ENCODE assay signal across 8 cellular contexts in genomic region chr10:79068203-79068561, GRCh38. TPM values are rescaled to one million over a fixed set of nuclear protein-coding genes. Genes with fewer than 3 reads are reported as not detected.
DNase-seq lines count a peak whose midpoint lies in the region; ATAC-seq and TF ChIP-seq lines count a peak whose summit lies in the region.

No MANE protein-coding gene starts in this region.

- peaks cover 39% of the 10 kb centered on the region for H3K4me1 Mint-ChIP-seq in T-helper 2 cell treated with Interferon-gamma antibody and Interleukin-4, amounts not matched to agents 5 μg/mL and 100 μg/mL, for 36 hours (ENCODE audit: low read depth)
- peaks cover 16 to 41% of the 10 kb centered on the region in 2 donors for H3K4me1 Mint-ChIP-seq in natural killer cell treated with Interleukin-12 subunit alpha and Interleukin-12 subunit beta and Interleukin-15 and Interleukin-18, amount 100 ng/mL, for 72 hours (ENCODE audit: low read depth in 2 of 2)

- peaks cover 18% of the 10 kb centered on the region for H3K4me1 ChIP-seq in colonic mucosa

- H3K27ac ChIP-seq in colonic mucosa: peak overlapping the region; percentile 99

- no peaks in the 10 kb centered on the region for H3K9me3 ChIP-seq in colonic mucosa

- H3K4me3 Mint-ChIP-seq in T-helper 2 cell treated with Interferon-gamma antibody and Interleukin-4, amounts not matched to agents 5 μg/mL and 100 μg/mL, for 36 hours: peak overlapping the region; percentile 84
- peak overlapping the region; percentile 86 for H3K4me3 Mint-ChIP-seq in natural killer cell treated with Interleukin-12 subunit alpha and Interleukin-12 subunit beta and Interleukin-15 and Interleukin-18, amount 100 ng/mL, for 72 hours

- TF ChIP-seq CTCF in colonic mucosa (IDR thresholded peaks at IDR 0.05): no peak

- H3K36me3 Mint-ChIP-seq in T-helper 2 cell treated with Interferon-gamma antibody and Interleukin-4, amounts not matched to agents 5 μg/mL and 100 μg/mL, for 36 hours (ENCODE audit: low read depth): no peaks in the 10 kb centered on the region
- no peaks in the 10 kb centered on the region for H3K36me3 Mint-ChIP-seq in natural killer cell treated with Interleukin-12 subunit alpha and Interleukin-12 subunit beta and Interleukin-15 and Interleukin-18, amount 100 ng/mL, for 72 hours

- H3K4me3 ChIP-seq in colonic mucosa: peak overlapping the region; percentile 79

- H3K9me3 Mint-ChIP-seq in T-helper 2 cell treated with Interferon-gamma antibody and Interleukin-4, amounts not matched to agents 5 μg/mL and 100 μg/mL, for 36 hours: no peaks in the 10 kb centered on the region
- H3K9me3 Mint-ChIP-seq in natural killer cell treated with Interleukin-12 subunit alpha and Interleukin-12 subunit beta and Interleukin-15 and Interleukin-18, amount 100 ng/mL, for 72 hours: no peaks in the 10 kb centered on the region

- intact Hi-C loops in colonic mucosa (cut with DNase I): no loop called here

- no peaks in the 10 kb centered on the region for H3K36me3 ChIP-seq in colonic mucosa

- H3K27ac Mint-ChIP-seq in T-helper 2 cell treated with Interferon-gamma antibody and Interleukin-4, amounts not matched to agents 5 μg/mL and 100 μg/mL, for 36 hours: no peak overlapping the region
- no peak overlapping the region for H3K27ac Mint-ChIP-seq in natural killer cell treated with Interleukin-12 subunit alpha and Interleukin-12 subunit beta and Interleukin-15 and Interleukin-18, amount 100 ng/mL, for 72 hours

- peaks cover 24% of the 10 kb centered on the region for H3K27me3 Mint-ChIP-seq in T-helper 2 cell treated with Interferon-gamma antibody and Interleukin-4, amounts not matched to agents 5 μg/mL and 100 μg/mL, for 36 hours (ENCODE audit: low read depth)
- no peaks in the 10 kb centered on the region for H3K27me3 Mint-ChIP-seq in natural killer cell treated with Interleukin-12 subunit alpha and Interleukin-12 subunit beta and Interleukin-15 and Interleukin-18, amount 100 ng/mL, for 72 hours

- H3K27me3 ChIP-seq in colonic mucosa: no peaks in the 10 kb centered on the region

- DNase-seq in NCI-H1417 (lab: John Stamatoyannopoulos, UW): peak in 2 of 3 experiments; percentile 57 to 61
- no peak for DNase-seq in NCI-H1417 treated with DMSO at 0.1 percent for 48 hours (lab: John Stamatoyannopoulos, UW)
- peak; percentile 33 for DNase-seq in T-helper 2 cell treated with Interferon-gamma antibody and Interleukin-4, amounts not matched to agents 5 μg/mL and 100 μg/mL, for 36 hours (ENCODE audit: low spot score)
- DNase-seq in colonic mucosa: peak; percentile 66
- no peak for DNase-seq in natural killer cell treated with Interleukin-12 subunit alpha and Interleukin-12 subunit beta and Interleukin-15 and Interleukin-18, amount 100 ng/mL, for 72 hours (ENCODE audit: low spot score)
- DNase-seq in hepatic stellate cell (ENCODE audit: low spot score): no peak
- DNase-seq in foreskin melanocyte: no peak

- no peak for ATAC-seq in natural killer cell treated with Interleukin-12 subunit alpha and Interleukin-12 subunit beta and Interleukin-15 and Interleukin-18, amount 100 ng/mL, for 72 hours
- ATAC-seq in GM19035 (IDR thresholded peaks at IDR 0.05; ENCODE audit: unreplicated experiment): no peak

- peak overlapping the region; percentile 67 to 81 for H3K9ac ChIP-seq in colonic mucosa (ENCODE audit: low read depth in 2 of 2, low read length in 2 of 2)

RNA-seq across cellular contexts. Expression of gene ZMIZ1, which starts 0.6 kb away (rescaled TPM):
- 10 to 100 TPM; 51.0 to 54.0 TPM for total RNA-seq in colonic mucosa
- 10 to 100 TPM; 49.7 to 54.4 TPM for total RNA-seq in natural killer cell treated with Interleukin-12 subunit alpha and Interleukin-12 subunit beta and Interleukin-15 and Interleukin-18, amount 100 ng/mL, for 72 hours

Comparison
In these comparisons a context has a peak if more than half of its experiments do, and no peak if none do; other contexts are left out.
1. DNase-seq: peak in NCI-H1417 (2 of 3), T-helper 2 cell treated with Interferon-gamma antibody and Interleukin-4, amounts not matched to agents 5 μg/mL and 100 μg/mL, for 36 hours (single experiment) and colonic mucosa (single experiment); none in NCI-H1417 treated with DMSO at 0.1 percent for 48 hours (single experiment), natural killer cell treated with Interleukin-12 subunit alpha and Interleukin-12 subunit beta and Interleukin-15 and Interleukin-18, amount 100 ng/mL, for 72 hours (single experiment), hepatic stellate cell (single experiment) and foreskin melanocyte (single experiment).